Comparison of ENCODE assay signal across 10 cellular contexts in the genomic region with DNA sequence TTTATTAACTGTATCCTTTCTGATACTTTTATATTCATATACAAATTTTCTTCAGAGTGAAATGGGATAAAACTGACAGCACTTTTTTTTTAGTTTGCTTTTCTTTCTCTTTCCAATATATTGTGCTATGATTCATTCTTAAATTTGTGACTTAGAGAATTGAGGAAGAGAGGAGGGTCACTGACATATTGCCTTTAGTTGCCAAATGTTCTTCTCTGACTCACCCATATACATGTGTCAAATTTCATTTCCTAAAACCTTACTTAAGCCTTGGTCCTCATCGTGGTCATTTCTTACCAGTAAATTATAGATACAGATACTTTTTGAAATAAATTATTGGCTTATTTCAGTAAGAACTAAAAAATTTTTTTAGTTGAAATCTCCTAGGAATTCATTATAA. TPM values are rescaled to one million over a fixed set of nuclear protein-coding genes. Genes with fewer than 3 reads are reported as not detected.
DNase-seq lines count a peak whose midpoint lies in the region; ATAC-seq and TF ChIP-seq lines count a peak whose summit lies in the region.
"Had no signal": no experiment of that assay in that cellular context is flagged by ENCODE, and none has a peak within 500 bp of the region (broad histone marks: within the 10 kb centered on the region; RNA-seq: fewer than 3 reads in every experiment).

No MANE protein-coding gene starts in this region.

- no peaks in the 10 kb centered on the region for H3K27me3 ChIP-seq in foreskin keratinocyte

- peaks cover 40% of the 10 kb centered on the region for H3K4me1 ChIP-seq in foreskin keratinocyte

- peak; percentile 63 for ATAC-seq in foreskin keratinocyte
- ATAC-seq in GM21360 (IDR thresholded peaks at IDR 0.05; ENCODE audit: unreplicated experiment) = no peak

- H3K4me3 ChIP-seq in AG09309 (ENCODE audit: control insufficient read depth, low read depth, low read length) = no peak overlapping the region

- TF ChIP-seq CTCF in AG09309 (IDR thresholded peaks at IDR 0.05; ENCODE audit: control insufficient read depth, insufficient read depth, low read depth, low read length, missing control alignments) (no peak), foreskin keratinocyte (conservative IDR thresholded peaks at IDR 0.05) (no peak)

- peak overlapping the region; percentile 8 for H3K27ac ChIP-seq in foreskin keratinocyte

- DNase-seq in AG09309 (ENCODE audit: low read depth) (peak; percentile 49), HS-5 (ENCODE audit: low read depth) (peak; percentile 74), SW480 (ENCODE audit: low spot score) (peak; percentile 4), foreskin keratinocyte (peak in 1 of 2 donors; percentile 43), NCI-H2196 treated with DMSO at 0.1 percent for 48 hours (lab: John Stamatoyannopoulos, UW; ENCODE audit: unreplicated experiment) (no peak)
- no peak for DNase-seq in stimulated activated CD4-positive, alpha-beta T cell treated with anti-CD3 and anti-CD28 coated beads, Interleukin-4, amount 100 ng/mL, for 4 hours
- no peak for DNase-seq in activated CD8-positive, alpha-beta memory T cell treated with anti-CD3 and anti-CD28 coated beads, Interleukin-2, amount 50 U/mL, for 48 hours
- DNase-seq: CD4-positive, alpha-beta memory T cell; NCI-H2029 had no signal

RNA-seq across cellular contexts. Expression of gene CLASP2, which starts 53.9 kb away (rescaled TPM):
- total RNA-seq in foreskin keratinocyte = 41.9 and 43.9 TPM in 2 replicates
- 6.0 and 7.1 TPM in 2 replicates for polyA plus RNA-seq in foreskin keratinocyte

Comparison
In these comparisons a context has a peak if more than half of its experiments do, and no peak if none do; other contexts are left out.
1. DNase-seq: peak in AG09309 (single experiment), HS-5 (single experiment) and SW480 (single experiment); none in NCI-H2196 treated with DMSO at 0.1 percent for 48 hours (single experiment), stimulated activated CD4-positive, alpha-beta T cell treated with anti-CD3 and anti-CD28 coated beads, Interleukin-4, amount 100 ng/mL, for 4 hours (0 of 2) and activated CD8-positive, alpha-beta memory T cell treated with anti-CD3 and anti-CD28 coated beads, Interleukin-2, amount 50 U/mL, for 48 hours (single experiment).